19 cellular contexts compared by ENCODE assay signal in genomic region chr17:79647456-79647915, GRCh38. TPM values are rescaled to one million over a fixed set of nuclear protein-coding genes. Genes with fewer than 3 reads are reported as not detected.
DNase-seq lines count a peak whose midpoint lies in the region; ATAC-seq and TF ChIP-seq lines count a peak whose summit lies in the region.
"Had no signal": no experiment of that assay in that cellular context is flagged by ENCODE, and none has a peak within 500 bp of the region (broad histone marks: within the 10 kb centered on the region; RNA-seq: fewer than 3 reads in every experiment).

No MANE protein-coding gene starts in this region.

- no peaks in the 10 kb centered on the region for H4K20me1 ChIP-seq in SK-N-SH (ENCODE audit: insufficient read depth)
- no peaks in the 10 kb centered on the region for H4K20me1 ChIP-seq in neural cell (ENCODE audit: insufficient read depth)

- H3K9me2 ChIP-seq in SK-N-SH (no peaks in the 10 kb centered on the region), neural cell (ENCODE audit: insufficient read depth, low read length) (no peaks in the 10 kb centered on the region)

- H3K4me3 ChIP-seq in SK-N-SH (ENCODE audit: low read depth in 2 of 2, low read length in 1 of 2), result no peak overlapping the region
- no peak overlapping the region for H3K4me3 ChIP-seq in colonic mucosa
- H3K4me3 ChIP-seq in neural cell (ENCODE audit: low read length), result peak overlapping the region; percentile 51
- no peak overlapping the region for H3K4me3 ChIP-seq in suprapubic skin
- H3K4me3 ChIP-seq: K562 had no signal

- TF ChIP-seq EP300 in SK-N-SH (IDR thresholded peaks at IDR 0.05; ENCODE audit: borderline replicate concordance in 1 of 2, low read depth in 1 of 2, low read length in 1 of 2), result no peak
- TF ChIP-seq EP300 in neural cell (conservative IDR thresholded peaks at IDR 0.05; ENCODE audit: poor library complexity, severe bottlenecking), result peak; percentile 5
- TF ChIP-seq EP300 in suprapubic skin (IDR thresholded peaks at IDR 0.05), result no peak

- TF ChIP-seq POLR2A in suprapubic skin (IDR thresholded peaks at IDR 0.05), result no peak

- H3K4me2 ChIP-seq in SK-N-SH (no peak overlapping the region), neural cell (ENCODE audit: low read length) (peak overlapping the region; percentile 64)

- TF ChIP-seq RAD21 in SK-N-SH (IDR thresholded peaks at IDR 0.05; ENCODE audit: low read length) (no peak), neural cell (conservative IDR thresholded peaks at IDR 0.05) (no peak)

- WGBS in SK-N-SH (ENCODE audit: low lambda C conversion rate), result 24% methylated on average over 7 of the region's 7 CpGs
- 65% methylated on average over 7 of the region's 7 CpGs for whole genome bisulfite sequencing in suprapubic skin

- TF ChIP-seq CTCF in SK-N-SH (IDR thresholded peaks at IDR 0.05), result no peak
- TF ChIP-seq CTCF in colonic mucosa (IDR thresholded peaks at IDR 0.05), result no peak
- TF ChIP-seq CTCF in neural cell (IDR thresholded peaks at IDR 0.05; ENCODE audit: poor library complexity, severe bottlenecking), result no peak
- no peak for TF ChIP-seq CTCF in suprapubic skin (IDR thresholded peaks at IDR 0.05)

- DNase-seq in SK-N-SH (peak; percentile 30), colonic mucosa (peak; percentile 11), suprapubic skin (ENCODE audit: low spot score in 2 of 2) (peak; percentile 36 to 52), COLO668 (lab: John Stamatoyannopoulos, UW; ENCODE audit: unreplicated experiment) (no peak), AG08395 (ENCODE audit: low spot score) (no peak), NCI-H748 (lab: John Stamatoyannopoulos, UW; ENCODE audit: unreplicated experiment) (no peak)
- DNase-seq: 8988T, C1 segment of cervical spinal cord, COR-L47, NCI-H1436 treated with DMSO at 0.1 percent for 48 hours, NCI-H2081 treated with DMSO at 0.1 percent for 48 hours, NCI-H226, NCI-H526, RPMI8226 had no signal

- CTCF ChIA-PET in SK-N-SH (lab: Yijun Ruan, JAX), result interaction anchor here (1.0 to 1.6 kb wide), 3 partner anchors 11 to 247 kb away, joined by 3 to 7 read pairs (median 3); no protein-coding TSS in a partner anchor

- no peaks in the 10 kb centered on the region for H3K36me3 ChIP-seq in SK-N-SH (replicated peaks in 1 of 2; ENCODE audit: control insufficient read depth in 1 of 2, insufficient read depth in 2 of 2, low read length in 1 of 2)
- H3K36me3 ChIP-seq in colonic mucosa, result no peaks in the 10 kb centered on the region
- no peaks in the 10 kb centered on the region for H3K36me3 ChIP-seq in neural cell (ENCODE audit: insufficient read depth, low read length)
- no peaks in the 10 kb centered on the region for H3K36me3 ChIP-seq in suprapubic skin

- H3F3A ChIP-seq in SK-N-SH (replicated peaks; ENCODE audit: insufficient read depth), result no peaks in the 10 kb centered on the region
- no peaks in the 10 kb centered on the region for H3F3A ChIP-seq in neural cell (ENCODE audit: insufficient read depth, low read length, poor library complexity, severe bottlenecking)

- H3K79me2 ChIP-seq in SK-N-SH (ENCODE audit: insufficient read depth) (no peaks in the 10 kb centered on the region), neural cell (replicated peaks; ENCODE audit: insufficient read depth, low read length) (no peaks in the 10 kb centered on the region)

- no peaks in the 10 kb centered on the region; a peak in 1 of 4 replicates for H3K4me1 ChIP-seq in SK-N-SH (ENCODE audit: control insufficient read depth in 1 of 2, insufficient read depth in 2 of 2, low read depth in 1 of 2, low read length in 1 of 2)
- H3K4me1 ChIP-seq in colonic mucosa, result no peaks in the 10 kb centered on the region
- H3K4me1 ChIP-seq in suprapubic skin, result no peaks in the 10 kb centered on the region

- POLR2A ChIA-PET in SK-N-SH (lab: Yijun Ruan, JAX), result no interaction called here

- intact Hi-C loops in colonic mucosa (cut with DNase I), result no loop called here

- no peak for ATAC-seq in SK-N-SH treated with all-trans-retinoic acid at 6 μM for 48 hours
- ATAC-seq: K562 had no signal

- H2AFZ ChIP-seq in SK-N-SH (ENCODE audit: low read depth) (no peak overlapping the region), neural cell (ENCODE audit: low read depth, low read length) (no peak overlapping the region)

- no peaks in the 10 kb centered on the region for H3K9me3 ChIP-seq in SK-N-SH
- H3K9me3 ChIP-seq in colonic mucosa, result no peaks in the 10 kb centered on the region
- no peaks in the 10 kb centered on the region for H3K9me3 ChIP-seq in neural cell (ENCODE audit: low read length)
- H3K9me3 ChIP-seq in suprapubic skin, result no peaks in the 10 kb centered on the region

- no peak overlapping the region for H3K9ac ChIP-seq in SK-N-SH
- no peak overlapping the region for H3K9ac ChIP-seq in colonic mucosa (ENCODE audit: low read depth in 2 of 2, low read length in 2 of 2)
- peak overlapping the region; percentile 73 for H3K9ac ChIP-seq in neural cell (ENCODE audit: low read length)

- H3K27me3 ChIP-seq in SK-N-SH (ENCODE audit: insufficient read depth) (no peaks in the 10 kb centered on the region), colonic mucosa (no peaks in the 10 kb centered on the region), neural cell (ENCODE audit: insufficient read depth, low read depth, low read length) (no peaks in the 10 kb centered on the region), suprapubic skin (peaks cover 16% of the 10 kb centered on the region)

- H3K27ac ChIP-seq in SK-N-SH (ENCODE audit: low read depth in 2 of 2, low read length in 1 of 2), result no peak overlapping the region
- H3K27ac ChIP-seq in colonic mucosa, result no peak overlapping the region
- peak overlapping the region; percentile 94 for H3K27ac ChIP-seq in neural cell (ENCODE audit: low read length)
- H3K27ac ChIP-seq in suprapubic skin, result no peak overlapping the region
- H3K27ac ChIP-seq: HL-60 had no signal

TF ChIP-seq in SK-N-SH, 30 proteins besides CTCF, POLR2A, EP300 and RAD21:
- TF ChIP-seq RFX5 (IDR thresholded peaks at IDR 0.05; ENCODE audit: low read length) (no peak), USF1 (IDR thresholded peaks at IDR 0.05; ENCODE audit: borderline replicate concordance, low read depth) (no peak)

TF ChIP-seq in SK-N-SH treated with all-trans-retinoic acid at 6 μM for 48 hours, 23 proteins besides CTCF, POLR2A, EP300 and RAD21 (continues in another document):
- TF ChIP-seq ZC3H10 (CRISPR knock-in tag; IDR thresholded peaks at IDR 0.05) (no peak), ZNF565 (CRISPR knock-in tag; conservative IDR thresholded peaks at IDR 0.05; ENCODE audit: low read depth) (no peak), ZNF70 (CRISPR knock-in tag; IDR thresholded peaks at IDR 0.05) (no peak), CSDC2 (CRISPR knock-in tag; IDR thresholded peaks at IDR 0.05) (no peak), ARNTL (CRISPR knock-in tag; IDR thresholded peaks at IDR 0.05; ENCODE audit: borderline replicate concordance, low read depth) (no peak), ZFP30 (CRISPR knock-in tag; IDR thresholded peaks at IDR 0.05) (no peak), OSR1 (CRISPR knock-in tag; IDR thresholded peaks at IDR 0.05) (no peak), PATZ1 (CRISPR knock-in tag; IDR thresholded peaks at IDR 0.05; ENCODE audit: borderline replicate concordance) (no peak), RARB (CRISPR knock-in tag; IDR thresholded peaks at IDR 0.05) (no peak), ISL1 (CRISPR knock-in tag; IDR thresholded peaks at IDR 0.05) (no peak)

TF ChIP-seq in neural cell, 6 proteins besides CTCF, POLR2A, EP300 and RAD21:
- peak; percentile 51 for TF ChIP-seq SMC3 (conservative IDR thresholded peaks at IDR 0.05; ENCODE audit: poor library complexity)
- TF ChIP-seq POLR2AphosphoS5 (IDR thresholded peaks at IDR 0.05), result no peak

RNA-seq across cellular contexts. Expression of gene RBFOX3, which starts 36.6 kb away (rescaled TPM):
- polyA plus RNA-seq in SK-N-SH (2012; rRNA removed) (not detected in 2 replicates), neural cell (6.6 and 8.6 TPM in 2 replicates)
- 0.04 TPM in 1 of 2 replicates, not detected in the other for polyA plus RNA-seq in SK-N-SH (2012; cell fraction: cytosol; rRNA removed)
- polyA plus RNA-seq in SK-N-SH (2012; cell fraction: nucleus; rRNA removed), result 0.04 and 0.12 TPM in 2 replicates
- total RNA-seq in colonic mucosa (1 to 10 TPM in 1 of 2 donors, not detected in 1; 6.9 TPM), suprapubic skin (not detected)
- 4.1 and 6.4 TPM in 2 replicates for polyA minus RNA-seq in neural cell
- total RNA-seq: K562, OCI-LY7 had no signal
- polyA plus RNA-seq: K562 had no signal

Comparison
In these comparisons a context has a peak if more than half of its experiments do, and no peak if none do; other contexts are left out.
1. DNase-seq: peak in SK-N-SH (single experiment), colonic mucosa (single experiment) and suprapubic skin (2 of 2); none in COLO668 (single experiment), AG08395 (single experiment) and NCI-H748 (single experiment).